ENCODE assay signal across 1 cellular context in the genomic region with DNA sequence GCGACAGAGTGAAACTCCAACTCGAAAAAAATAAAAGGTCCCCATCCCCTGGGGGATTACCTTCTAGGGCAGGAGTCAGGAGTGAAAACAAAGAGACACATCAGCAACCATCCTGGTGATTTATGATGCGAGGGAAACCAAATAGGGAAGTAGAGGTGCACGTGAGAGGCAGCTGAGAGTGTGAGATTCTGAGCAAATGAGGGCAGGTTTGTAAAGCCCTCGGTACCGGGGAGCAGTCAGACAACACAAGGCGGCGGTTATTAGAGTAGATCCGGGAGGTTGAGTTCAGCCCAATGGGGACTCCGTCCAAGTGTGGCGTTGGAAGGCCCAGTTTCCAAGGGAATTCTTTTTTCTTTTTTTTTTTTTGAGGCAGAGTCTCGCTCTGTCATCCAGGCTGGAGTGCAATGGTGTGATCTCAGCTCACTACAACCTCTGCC.
A peak's percentile ranks its signal among the peaks of the same experiment; 100 is the strongest.
TF ChIP-seq lines count a peak whose summit lies in the region.

No MANE protein-coding gene starts in this region.

TF ChIP-seq in K562, 482 proteins besides CTCF, POLR2A, EP300 and RAD21 (continued from another document and continues in another):
- no peak for TF ChIP-seq SRSF1 (IDR thresholded peaks at IDR 0.05; ENCODE audit: low read depth, low read length)
- TF ChIP-seq TAL1 (IDR thresholded peaks at IDR 0.05): peak; percentile 11; the same call in 1 of the 2 replicates
- TF ChIP-seq BHLHE40 (IDR thresholded peaks at IDR 0.05; ENCODE audit: low read length): peak; percentile 98
- TF ChIP-seq ZNF57 (CRISPR knock-in tag; IDR thresholded peaks at IDR 0.05): no peak
- TF ChIP-seq, protein P1, sequence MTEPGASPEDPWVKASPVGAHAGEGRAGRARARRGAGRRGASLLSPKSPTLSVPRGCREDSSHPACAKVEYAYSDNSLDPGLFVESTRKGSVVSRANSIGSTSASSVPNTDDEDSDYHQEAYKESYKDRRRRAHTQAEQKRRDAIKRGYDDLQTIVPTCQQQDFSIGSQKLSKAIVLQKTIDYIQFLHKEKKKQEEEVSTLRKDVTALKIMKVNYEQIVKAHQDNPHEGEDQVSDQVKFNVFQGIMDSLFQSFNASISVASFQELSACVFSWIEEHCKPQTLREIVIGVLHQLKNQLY (CRISPR knock-in tag; conservative IDR thresholded peaks at IDR 0.05): no peak
- no peak for TF ChIP-seq POLR3A (IDR thresholded peaks at IDR 0.05; ENCODE audit: borderline replicate concordance, extremely low read depth, insufficient read depth, insufficient read length)
- no peak for TF ChIP-seq PTRF (tag; IDR thresholded peaks at IDR 0.05)
- TF ChIP-seq, protein P2, sequence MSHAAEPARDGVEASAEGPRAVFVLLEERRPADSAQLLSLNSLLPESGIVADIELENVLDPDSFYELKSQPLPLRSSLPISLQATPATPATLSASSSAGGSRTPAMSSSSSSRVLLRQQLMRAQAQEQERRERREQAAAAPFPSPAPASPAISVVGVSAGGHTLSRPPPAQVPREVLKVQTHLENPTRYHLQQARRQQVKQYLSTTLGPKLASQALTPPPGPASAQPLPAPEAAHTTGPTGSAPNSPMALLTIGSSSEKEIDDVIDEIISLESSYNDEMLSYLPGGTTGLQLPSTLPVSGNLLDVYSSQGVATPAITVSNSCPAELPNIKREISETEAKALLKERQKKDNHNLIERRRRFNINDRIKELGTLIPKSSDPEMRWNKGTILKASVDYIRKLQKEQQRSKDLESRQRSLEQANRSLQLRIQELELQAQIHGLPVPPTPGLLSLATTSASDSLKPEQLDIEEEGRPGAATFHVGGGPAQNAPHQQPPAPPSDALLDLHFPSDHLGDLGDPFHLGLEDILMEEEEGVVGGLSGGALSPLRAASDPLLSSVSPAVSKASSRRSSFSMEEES (CRISPR knock-in tag; IDR thresholded peaks at IDR 0.05): no peak
- 0 out of 2 replicates have a peak, but pooled peaks have one; percentile 13 for TF ChIP-seq ZNF766 (CRISPR knock-in tag; conservative IDR thresholded peaks at IDR 0.05)
- TF ChIP-seq, protein P3, sequence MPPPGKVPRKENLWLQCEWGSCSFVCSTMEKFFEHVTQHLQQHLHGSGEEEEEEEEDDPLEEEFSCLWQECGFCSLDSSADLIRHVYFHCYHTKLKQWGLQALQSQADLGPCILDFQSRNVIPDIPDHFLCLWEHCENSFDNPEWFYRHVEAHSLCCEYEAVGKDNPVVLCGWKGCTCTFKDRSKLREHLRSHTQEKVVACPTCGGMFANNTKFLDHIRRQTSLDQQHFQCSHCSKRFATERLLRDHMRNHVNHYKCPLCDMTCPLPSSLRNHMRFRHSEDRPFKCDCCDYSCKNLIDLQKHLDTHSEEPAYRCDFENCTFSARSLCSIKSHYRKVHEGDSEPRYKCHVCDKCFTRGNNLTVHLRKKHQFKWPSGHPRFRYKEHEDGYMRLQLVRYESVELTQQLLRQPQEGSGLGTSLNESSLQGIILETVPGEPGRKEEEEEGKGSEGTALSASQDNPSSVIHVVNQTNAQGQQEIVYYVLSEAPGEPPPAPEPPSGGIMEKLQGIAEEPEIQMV (tag; conservative IDR thresholded peaks at IDR 0.05; ENCODE audit: low read depth): no peak
- TF ChIP-seq, protein P4, sequence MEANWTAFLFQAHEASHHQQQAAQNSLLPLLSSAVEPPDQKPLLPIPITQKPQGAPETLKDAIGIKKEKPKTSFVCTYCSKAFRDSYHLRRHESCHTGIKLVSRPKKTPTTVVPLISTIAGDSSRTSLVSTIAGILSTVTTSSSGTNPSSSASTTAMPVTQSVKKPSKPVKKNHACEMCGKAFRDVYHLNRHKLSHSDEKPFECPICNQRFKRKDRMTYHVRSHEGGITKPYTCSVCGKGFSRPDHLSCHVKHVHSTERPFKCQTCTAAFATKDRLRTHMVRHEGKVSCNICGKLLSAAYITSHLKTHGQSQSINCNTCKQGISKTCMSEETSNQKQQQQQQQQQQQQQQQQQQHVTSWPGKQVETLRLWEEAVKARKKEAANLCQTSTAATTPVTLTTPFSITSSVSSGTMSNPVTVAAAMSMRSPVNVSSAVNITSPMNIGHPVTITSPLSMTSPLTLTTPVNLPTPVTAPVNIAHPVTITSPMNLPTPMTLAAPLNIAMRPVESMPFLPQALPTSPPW (CRISPR knock-in tag; IDR thresholded peaks at IDR 0.05): 0 out of 2 replicates have a peak, but pooled peaks have one; percentile 11
- no peak for TF ChIP-seq ZNF584 (CRISPR knock-in tag; IDR thresholded peaks at IDR 0.05; ENCODE audit: low read depth)
- no peak for TF ChIP-seq SP1 (CRISPR knock-in tag; IDR thresholded peaks at IDR 0.05)
- no peak for TF ChIP-seq ZNF644 (tag; IDR thresholded peaks at IDR 0.05; ENCODE audit: low read depth)
- TF ChIP-seq NFIX (CRISPR knock-in tag; IDR thresholded peaks at IDR 0.05; ENCODE audit: low read depth): no peak
- TF ChIP-seq CAMTA2 (CRISPR knock-in tag; conservative IDR thresholded peaks at IDR 0.05): no peak
- no peak for TF ChIP-seq ZNF121 (CRISPR knock-in tag; conservative IDR thresholded peaks at IDR 0.05)
- TF ChIP-seq FOXK1 (CRISPR knock-in tag; IDR thresholded peaks at IDR 0.05; ENCODE audit: borderline replicate concordance): no peak
- TF ChIP-seq STAG1 (CRISPR knock-in tag; IDR thresholded peaks at IDR 0.05; ENCODE audit: borderline replicate concordance): 0 out of 2 replicates have a peak, but pooled peaks have one; percentile 23
- no peak for TF ChIP-seq ZNF445 (CRISPR knock-in tag; IDR thresholded peaks at IDR 0.05; ENCODE audit: low read depth)
- TF ChIP-seq SMC3 (conservative IDR thresholded peaks at IDR 0.05; ENCODE audit: insufficient read depth, low read depth, low read length): no peak
- peak; percentile 41; the same call in 1 of the 2 replicates for TF ChIP-seq ZFX (CRISPR knock-in tag; IDR thresholded peaks at IDR 0.05)
- TF ChIP-seq SPI1 (IDR thresholded peaks at IDR 0.05; ENCODE audit: borderline replicate concordance, low read depth, low read length): peak; percentile 45
- TF ChIP-seq, protein P5, sequence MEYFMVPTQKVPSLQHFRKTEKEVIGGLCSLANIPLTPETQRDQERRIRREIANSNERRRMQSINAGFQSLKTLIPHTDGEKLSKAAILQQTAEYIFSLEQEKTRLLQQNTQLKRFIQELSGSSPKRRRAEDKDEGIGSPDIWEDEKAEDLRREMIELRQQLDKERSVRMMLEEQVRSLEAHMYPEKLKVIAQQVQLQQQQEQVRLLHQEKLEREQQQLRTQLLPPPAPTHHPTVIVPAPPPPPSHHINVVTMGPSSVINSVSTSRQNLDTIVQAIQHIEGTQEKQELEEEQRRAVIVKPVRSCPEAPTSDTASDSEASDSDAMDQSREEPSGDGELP (CRISPR knock-in tag; IDR thresholded peaks at IDR 0.05; ENCODE audit: borderline replicate concordance): peak; percentile 38; the same call in 1 of the 2 replicates
- no peak for TF ChIP-seq FOXA1 (IDR thresholded peaks at IDR 0.05; ENCODE audit: borderline replicate concordance)
- peak; percentile 38; the same call in 1 of the 2 replicates for TF ChIP-seq TCF3 (CRISPR knock-in tag; IDR thresholded peaks at IDR 0.05)
- peak; percentile 47; the same call in 1 of the 2 replicates for TF ChIP-seq BCOR (IDR thresholded peaks at IDR 0.05)
- no peak for TF ChIP-seq DNMT1 (IDR thresholded peaks at IDR 0.05)
- TF ChIP-seq, protein P6, sequence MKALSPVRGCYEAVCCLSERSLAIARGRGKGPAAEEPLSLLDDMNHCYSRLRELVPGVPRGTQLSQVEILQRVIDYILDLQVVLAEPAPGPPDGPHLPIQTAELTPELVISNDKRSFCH (CRISPR knock-in tag; IDR thresholded peaks at IDR 0.05): no peak
- TF ChIP-seq, protein P6 (tag; IDR thresholded peaks at IDR 0.05): no peak
- peak; percentile 58; the same call in 1 of the 2 replicates for TF ChIP-seq TEAD4 (IDR thresholded peaks at IDR 0.05; ENCODE audit: low read length)
- no peak for TF ChIP-seq TEAD4 (CRISPR knock-in tag; IDR thresholded peaks at IDR 0.05; ENCODE audit: borderline replicate concordance)
- TF ChIP-seq NONO (IDR thresholded peaks at IDR 0.05; ENCODE audit: low read depth in 2 of 2, low read length in 1 of 2): no peak
- TF ChIP-seq ZNF140 (CRISPR knock-in tag; IDR thresholded peaks at IDR 0.05): no peak
- no peak for TF ChIP-seq ELF1 (tag; IDR thresholded peaks at IDR 0.05)
- no peak for TF ChIP-seq NFE2 (IDR thresholded peaks at IDR 0.05; ENCODE audit: low read depth)
- peak in 1 of 2 experiments; percentile 82; a peak in 2 of 4 replicates for TF ChIP-seq SRF (CRISPR knock-in tag; IDR thresholded peaks at IDR 0.05)
- TF ChIP-seq CXXC5 (CRISPR knock-in tag; IDR thresholded peaks at IDR 0.05): 0 out of 2 replicates have a peak, but pooled peaks have one; percentile 42
- no peak for TF ChIP-seq SIN3B (IDR thresholded peaks at IDR 0.05; ENCODE audit: low read depth)
- TF ChIP-seq, protein P7, sequence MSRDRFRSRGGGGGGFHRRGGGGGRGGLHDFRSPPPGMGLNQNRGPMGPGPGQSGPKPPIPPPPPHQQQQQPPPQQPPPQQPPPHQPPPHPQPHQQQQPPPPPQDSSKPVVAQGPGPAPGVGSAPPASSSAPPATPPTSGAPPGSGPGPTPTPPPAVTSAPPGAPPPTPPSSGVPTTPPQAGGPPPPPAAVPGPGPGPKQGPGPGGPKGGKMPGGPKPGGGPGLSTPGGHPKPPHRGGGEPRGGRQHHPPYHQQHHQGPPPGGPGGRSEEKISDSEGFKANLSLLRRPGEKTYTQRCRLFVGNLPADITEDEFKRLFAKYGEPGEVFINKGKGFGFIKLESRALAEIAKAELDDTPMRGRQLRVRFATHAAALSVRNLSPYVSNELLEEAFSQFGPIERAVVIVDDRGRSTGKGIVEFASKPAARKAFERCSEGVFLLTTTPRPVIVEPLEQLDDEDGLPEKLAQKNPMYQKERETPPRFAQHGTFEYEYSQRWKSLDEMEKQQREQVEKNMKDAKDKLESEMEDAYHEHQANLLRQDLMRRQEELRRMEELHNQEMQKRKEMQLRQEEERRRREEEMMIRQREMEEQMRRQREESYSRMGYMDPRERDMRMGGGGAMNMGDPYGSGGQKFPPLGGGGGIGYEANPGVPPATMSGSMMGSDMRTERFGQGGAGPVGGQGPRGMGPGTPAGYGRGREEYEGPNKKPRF (IDR thresholded peaks at IDR 0.05; ENCODE audit: low read depth, low read length): no peak
- TF ChIP-seq, protein P8, sequence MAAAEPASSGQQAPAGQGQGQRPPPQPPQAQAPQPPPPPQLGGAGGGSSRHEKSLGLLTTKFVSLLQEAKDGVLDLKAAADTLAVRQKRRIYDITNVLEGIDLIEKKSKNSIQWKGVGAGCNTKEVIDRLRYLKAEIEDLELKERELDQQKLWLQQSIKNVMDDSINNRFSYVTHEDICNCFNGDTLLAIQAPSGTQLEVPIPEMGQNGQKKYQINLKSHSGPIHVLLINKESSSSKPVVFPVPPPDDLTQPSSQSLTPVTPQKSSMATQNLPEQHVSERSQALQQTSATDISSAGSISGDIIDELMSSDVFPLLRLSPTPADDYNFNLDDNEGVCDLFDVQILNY (CRISPR knock-in tag; IDR thresholded peaks at IDR 0.05): no peak
- TF ChIP-seq PTBP1 (IDR thresholded peaks at IDR 0.05; ENCODE audit: low read depth, low read length): no peak
- no peak for TF ChIP-seq GABPA (tag; conservative IDR thresholded peaks at IDR 0.05; ENCODE audit: low read depth)
- 0 out of 4 replicates have a peak, but pooled peaks of 1 of the 2 experiments have one; percentile 37 for TF ChIP-seq FOXK2 (conservative IDR thresholded peaks at IDR 0.05 in 1 of 2, IDR thresholded peaks at IDR 0.05 in 1 of 2; ENCODE audit: low read depth in 2 of 2)
- TF ChIP-seq SOX6 (IDR thresholded peaks at IDR 0.05): peak; percentile 76; the same call in 1 of the 2 replicates
- no peak for TF ChIP-seq RBM22 (IDR thresholded peaks at IDR 0.05; ENCODE audit: low read depth, low read length, poor library complexity, severe bottlenecking)
- TF ChIP-seq RUNX1 (IDR thresholded peaks at IDR 0.05; ENCODE audit: low read depth): no peak
- TF ChIP-seq ZNF146 (CRISPR knock-in tag; IDR thresholded peaks at IDR 0.05; ENCODE audit: unreplicated experiment): no peak
- TF ChIP-seq, protein P9, sequence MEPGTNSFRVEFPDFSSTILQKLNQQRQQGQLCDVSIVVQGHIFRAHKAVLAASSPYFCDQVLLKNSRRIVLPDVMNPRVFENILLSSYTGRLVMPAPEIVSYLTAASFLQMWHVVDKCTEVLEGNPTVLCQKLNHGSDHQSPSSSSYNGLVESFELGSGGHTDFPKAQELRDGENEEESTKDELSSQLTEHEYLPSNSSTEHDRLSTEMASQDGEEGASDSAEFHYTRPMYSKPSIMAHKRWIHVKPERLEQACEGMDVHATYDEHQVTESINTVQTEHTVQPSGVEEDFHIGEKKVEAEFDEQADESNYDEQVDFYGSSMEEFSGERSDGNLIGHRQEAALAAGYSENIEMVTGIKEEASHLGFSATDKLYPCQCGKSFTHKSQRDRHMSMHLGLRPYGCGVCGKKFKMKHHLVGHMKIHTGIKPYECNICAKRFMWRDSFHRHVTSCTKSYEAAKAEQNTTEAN (CRISPR knock-in tag; IDR thresholded peaks at IDR 0.05): no peak
- no peak for TF ChIP-seq MECOM (CRISPR knock-in tag; IDR thresholded peaks at IDR 0.05)
- no peak for TF ChIP-seq ZNF175 (CRISPR knock-in tag; IDR thresholded peaks at IDR 0.05; ENCODE audit: low read depth)
- no peak for TF ChIP-seq ZNF347 (CRISPR knock-in tag; IDR thresholded peaks at IDR 0.05; ENCODE audit: low read depth)
- no peak for TF ChIP-seq SAP30 (IDR thresholded peaks at IDR 0.05; ENCODE audit: borderline replicate concordance, insufficient read depth, low read depth, low read length, poor library complexity, severe bottlenecking)
- TF ChIP-seq CBX3 (IDR thresholded peaks at IDR 0.05; ENCODE audit: borderline replicate concordance in 1 of 2, low read length in 2 of 2): no peak
- no peak for TF ChIP-seq CREB1 (IDR thresholded peaks at IDR 0.05)
- no peak for TF ChIP-seq CREB1 (CRISPR knock-in tag; IDR thresholded peaks at IDR 0.05)
- TF ChIP-seq, protein P10, sequence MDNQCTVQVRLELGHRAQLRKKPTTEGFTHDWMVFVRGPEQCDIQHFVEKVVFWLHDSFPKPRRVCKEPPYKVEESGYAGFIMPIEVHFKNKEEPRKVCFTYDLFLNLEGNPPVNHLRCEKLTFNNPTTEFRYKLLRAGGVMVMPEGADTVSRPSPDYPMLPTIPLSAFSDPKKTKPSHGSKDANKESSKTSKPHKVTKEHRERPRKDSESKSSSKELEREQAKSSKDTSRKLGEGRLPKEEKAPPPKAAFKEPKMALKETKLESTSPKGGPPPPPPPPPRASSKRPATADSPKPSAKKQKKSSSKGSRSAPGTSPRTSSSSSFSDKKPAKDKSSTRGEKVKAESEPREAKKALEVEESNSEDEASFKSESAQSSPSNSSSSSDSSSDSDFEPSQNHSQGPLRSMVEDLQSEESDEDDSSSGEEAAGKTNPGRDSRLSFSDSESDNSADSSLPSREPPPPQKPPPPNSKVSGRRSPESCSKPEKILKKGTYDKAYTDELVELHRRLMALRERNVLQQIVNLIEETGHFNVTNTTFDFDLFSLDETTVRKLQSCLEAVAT (IDR thresholded peaks at IDR 0.05): no peak
- TF ChIP-seq TCF7L2 (IDR thresholded peaks at IDR 0.05; ENCODE audit: low read depth, low read length): no peak
- TF ChIP-seq YY1 (IDR thresholded peaks at IDR 0.05; ENCODE audit: borderline replicate concordance in 1 of 3, control insufficient read depth in 1 of 3, extremely low read depth in 1 of 3, insufficient read depth in 3 of 3, insufficient read length in 1 of 3, insufficient replicate concordance in 2 of 3, low read depth in 1 of 3, low read length in 2 of 3): no peak
- TF ChIP-seq NCOA6 (IDR thresholded peaks at IDR 0.05): no peak
- no peak for TF ChIP-seq ADNP (tag; IDR thresholded peaks at IDR 0.05)
- TF ChIP-seq XRCC3 (IDR thresholded peaks at IDR 0.05): no peak
